Comparison of ENCODE assay signal across 27 cellular contexts in the genomic region with DNA sequence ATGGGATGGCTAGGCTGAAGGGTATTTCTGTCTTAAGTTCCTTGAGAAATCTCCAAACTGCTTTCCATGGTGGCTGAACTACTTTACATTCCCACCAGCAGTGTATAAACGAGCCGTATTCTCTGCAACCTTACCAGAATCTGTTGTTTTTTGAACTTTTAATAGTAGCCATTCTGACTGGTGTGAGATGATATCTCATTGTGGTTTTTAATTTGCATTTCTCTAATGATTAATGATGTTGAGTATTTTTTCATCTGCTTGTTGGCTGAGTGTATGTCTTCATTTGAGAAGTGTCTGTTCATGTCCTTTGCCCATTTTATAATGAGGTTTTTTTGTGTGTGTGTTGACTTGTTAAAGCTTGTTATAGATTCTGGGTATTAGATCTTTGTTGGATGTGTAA.
"Had no signal": no experiment of that assay in that cellular context is flagged by ENCODE, and none has a peak within 500 bp of the region (broad histone marks: within the 10 kb centered on the region; RNA-seq: fewer than 3 reads in every experiment).

No MANE protein-coding gene starts in this region.

- H3K27me3 ChIP-seq: esophagus muscularis mucosa, foreskin keratinocyte, gastroesophageal sphincter, heart left ventricle, hepatocyte, left lung, ovary, suprapubic skin had no signal

- DNase-seq: dermis blood vessel endothelial cell; effector memory CD4-positive, alpha-beta T cell; heart left ventricle; left cardiac atrium; left lung; mesendoderm; midbrain; naive thymus-derived CD8-positive, alpha-beta T cell; nephron progenitor cell; nucleus accumbens; ovary; posterior cingulate gyrus; psoas muscle; right cardiac atrium; stimulated activated CD4-positive, alpha-beta T cell treated with anti-CD3 and anti-CD28 coated beads, Interleukin-12 subunit alpha, Interleukin-12 subunit beta, amount 100 ng/mL, for 4 hours; stimulated activated CD4-positive, alpha-beta T cell treated with anti-CD3 and anti-CD28 coated beads, Interleukin-1b, Interleukin-23, amount 100 ng/mL, for 48 hours; stimulated activated CD4-positive, alpha-beta T cell treated with anti-CD3 and anti-CD28 coated beads, Interleukin-4, amount 100 ng/mL, for 1 hour; stimulated activated CD8-positive, alpha-beta memory T cell treated with anti-CD3 and anti-CD28 coated beads, Interleukin-4, amount 100 ng/mL, for 48 hours; stimulated activated naive CD4-positive, alpha-beta T cell; stimulated activated naive CD8-positive, alpha-beta T cell treated with anti-CD3 and anti-CD28 coated beads, Interleukin-15, amount 100 ng/mL, for 72 hours had no signal

- H3K4me2 ChIP-seq: hepatocyte, smooth muscle cell had no signal

- H3K27ac ChIP-seq: foreskin keratinocyte, heart left ventricle, hepatocyte, left lung, ovary, psoas muscle, suprapubic skin had no signal

- H3K4me1 ChIP-seq: foreskin keratinocyte, left lung, psoas muscle, suprapubic skin had no signal

- H3K79me2 ChIP-seq: hepatocyte had no signal

- H3K9me3 ChIP-seq: esophagus muscularis mucosa, gastroesophageal sphincter, heart left ventricle, left lung, psoas muscle, suprapubic skin had no signal

- H3K4me3 ChIP-seq: coronary artery, esophagus muscularis mucosa, gastroesophageal sphincter, heart left ventricle, hepatocyte, left lung, ovary, psoas muscle, smooth muscle cell, suprapubic skin had no signal

- H2AFZ ChIP-seq: hepatocyte had no signal

- H3K36me3 ChIP-seq: esophagus muscularis mucosa, gastroesophageal sphincter, heart left ventricle, left lung, ovary, suprapubic skin had no signal

- ATAC-seq: foreskin keratinocyte; gastroesophageal sphincter; heart left ventricle; left cardiac atrium; left lung; naive thymus-derived CD8-positive, alpha-beta T cell; psoas muscle; right cardiac atrium; stimulated activated naive CD8-positive, alpha-beta T cell treated with anti-CD3 and anti-CD28 coated beads, Interleukin-15, amount 100 ng/mL, for 72 hours had no signal
